Comparison of ENCODE assay signal across 8 cellular contexts in genomic region chr9:83199240-83199639, GRCh38.
DNase-seq lines count a peak whose midpoint lies in the region; ATAC-seq and TF ChIP-seq lines count a peak whose summit lies in the region.

No MANE protein-coding gene starts in this region.

- no peaks in the 10 kb centered on the region for H3K36me3 ChIP-seq in upper lobe of right lung

- no peaks in the 10 kb centered on the region for H3K27me3 ChIP-seq in upper lobe of right lung

- no peaks in the 10 kb centered on the region for H3K4me1 ChIP-seq in upper lobe of right lung

- H3K27ac ChIP-seq in upper lobe of right lung: no peak overlapping the region

- no peaks in the 10 kb centered on the region for H3K9me3 ChIP-seq in upper lobe of right lung

- ATAC-seq in left lobe of liver: peak; percentile 99
- ATAC-seq in upper lobe of right lung: peak; percentile 63
- no peak for ATAC-seq in HG03571 (IDR thresholded peaks at IDR 0.05; ENCODE audit: unreplicated experiment)
- ATAC-seq in HG02970 (IDR thresholded peaks at IDR 0.05; ENCODE audit: low FRiP score, unreplicated experiment): no peak

- peak; percentile 45 for TF ChIP-seq CTCF in upper lobe of right lung (IDR thresholded peaks at IDR 0.05)

- no peak overlapping the region for H3K4me3 ChIP-seq in upper lobe of right lung

- peak; percentile 75 for DNase-seq in DMS 273 (lab: John Stamatoyannopoulos, UW; ENCODE audit: unreplicated experiment)
- DNase-seq in DMS 273 treated with DMSO at 0.1 percent for 48 hours (lab: John Stamatoyannopoulos, UW): no peak
- DNase-seq in NCI-H446 (lab: John Stamatoyannopoulos, UW): peak; percentile 9 to 53
- DNase-seq in cerebellum (ENCODE audit: low spot score): peak; percentile 59
- DNase-seq in left lobe of liver (ENCODE audit: low spot score): no peak
- DNase-seq in upper lobe of right lung: no peak

- intact Hi-C loops in upper lobe of right lung (cut with DNase I): no loop called here

Comparison
In these comparisons a context has a peak if more than half of its experiments do, and no peak if none do; other contexts are left out.
1. DNase-seq: peak in DMS 273 (single experiment), NCI-H446 (2 of 2) and cerebellum (single experiment); none in DMS 273 treated with DMSO at 0.1 percent for 48 hours (single experiment), left lobe of liver (single experiment) and upper lobe of right lung (single experiment).
2. ATAC-seq: peak in left lobe of liver (single experiment) and upper lobe of right lung (single experiment); none in HG03571 (single experiment) and HG02970 (single experiment).